Comparison of ENCODE assay signal across 8 cellular contexts in the genomic region with DNA sequence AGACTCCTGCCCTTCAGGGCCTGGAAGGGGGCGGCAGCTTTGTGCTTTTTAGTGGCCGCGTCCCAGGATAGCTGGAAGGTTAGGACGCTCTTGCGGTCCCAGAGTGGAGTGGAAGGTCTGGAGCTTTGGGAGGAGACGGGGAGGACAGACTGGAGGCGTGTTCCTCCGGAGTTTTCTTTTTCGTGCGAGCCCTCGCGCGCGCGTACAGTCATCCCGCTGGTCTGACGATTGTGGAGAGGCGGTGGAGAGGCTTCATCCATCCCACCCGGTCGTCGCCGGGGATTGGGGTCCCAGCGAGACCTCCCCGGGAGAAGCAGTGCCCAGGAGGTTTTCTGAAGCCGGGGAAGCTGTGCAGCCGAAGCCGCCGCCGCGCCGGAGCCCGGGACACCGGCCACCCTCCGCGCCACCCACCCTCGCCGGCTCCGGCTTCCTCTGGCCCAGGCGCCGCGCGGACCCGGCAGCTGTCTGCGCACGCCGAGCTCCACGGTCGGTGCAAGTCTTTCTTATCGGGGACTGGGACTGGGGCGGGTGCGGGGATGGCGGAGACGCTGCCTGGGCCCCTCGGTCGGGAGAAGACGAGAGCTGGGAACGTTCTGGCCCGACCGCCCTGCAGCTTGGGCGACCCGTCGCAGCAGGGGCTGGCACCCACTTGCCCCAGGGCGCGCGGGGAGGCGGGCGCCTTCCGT. TPM values are rescaled to one million over a fixed set of nuclear protein-coding genes. Genes with fewer than 3 reads are reported as not detected.
A peak's percentile ranks its signal among the peaks of the same experiment; 100 is the strongest.
DNase-seq lines count a peak whose midpoint lies in the region; ATAC-seq and TF ChIP-seq lines count a peak whose summit lies in the region.

A gene (plus strand): TSS at position 207 of the 686 bp plus-strand sequence. CDS start 4,585 bp downstream, outside the sequence.

- TF ChIP-seq CTCF in astrocyte of the spinal cord (IDR thresholded peaks at IDR 0.05; ENCODE audit: low read depth, low read length), result no peak
- no peak for TF ChIP-seq CTCF in smooth muscle cell (IDR thresholded peaks at IDR 0.05; ENCODE audit: borderline replicate concordance, insufficient read depth, poor library complexity, severe bottlenecking)

- H3K79me2 ChIP-seq in smooth muscle cell (ENCODE audit: low read depth), result no peaks in the 10 kb centered on the region

- DNase-seq in HCEC 1CT (peak; percentile 26), astrocyte of the spinal cord (ENCODE audit: low read depth, low spot score) (peak; percentile 63), smooth muscle cell (lab: John Stamatoyannopoulos, UW; ENCODE audit: unreplicated experiment) (peak; percentile 48), NOMO-1 treated with dmso at 0.1 percent for 144 hours (lab: John Stamatoyannopoulos, UW; ENCODE audit: unreplicated experiment) (no peak), NK-92 (lab: John Stamatoyannopoulos, UW; ENCODE audit: unreplicated experiment) (no peak)
- no peak for DNase-seq in activated CD8-positive, alpha-beta memory T cell treated with anti-CD3 and anti-CD28 coated beads for 24 hours

- H2AFZ ChIP-seq in smooth muscle cell (ENCODE audit: low read depth), result peak within 1 kb of the TSS; percentile 93

- no peaks in the 10 kb centered on the region for H3K9me3 ChIP-seq in iPS-20b (ENCODE audit: insufficient read depth, low read depth, low read length)
- no peaks in the 10 kb centered on the region for H3K9me3 ChIP-seq in smooth muscle cell (replicated peaks; ENCODE audit: low read depth)

- WGBS in smooth muscle cell (ENCODE audit: low lambda C conversion rate), result 1% methylated on average over 65 of the region's 68 CpGs

- H3K4me1 ChIP-seq in iPS-20b (ENCODE audit: insufficient read depth, low read length) (peaks cover 6% of the 10 kb centered on the region; the same call in 1 of the 2 replicates), smooth muscle cell (ENCODE audit: low read depth) (peaks cover 7% of the 10 kb centered on the region)

- H3K9ac ChIP-seq in iPS-20b (ENCODE audit: low read depth, low read length), result peak within 1 kb of the TSS; percentile 71
- no peak within 1 kb of the TSS for H3K9ac ChIP-seq in smooth muscle cell (ENCODE audit: low read depth)

- H3K36me3 ChIP-seq in iPS-20b (ENCODE audit: insufficient read depth, low read depth, low read length), result no peaks in the 10 kb centered on the region
- no peaks in the 10 kb centered on the region for H3K36me3 ChIP-seq in smooth muscle cell (ENCODE audit: low read depth)

- peak within 1 kb of the TSS; percentile 92 for H3K4me2 ChIP-seq in smooth muscle cell

- no peaks in the 10 kb centered on the region for H4K20me1 ChIP-seq in smooth muscle cell (ENCODE audit: low read depth)

- H3K27me3 ChIP-seq in iPS-20b (ENCODE audit: insufficient read depth, low read length), result peaks cover 36% of the 10 kb centered on the region
- peaks cover 9% of the 10 kb centered on the region for H3K27me3 ChIP-seq in smooth muscle cell (ENCODE audit: low read depth)

- H3F3A ChIP-seq in smooth muscle cell (ENCODE audit: low read depth), result no peaks in the 10 kb centered on the region

- H3K27ac ChIP-seq in iPS-20b (ENCODE audit: low read length) (no peak within 1 kb of the TSS), smooth muscle cell (ENCODE audit: low read depth) (no peak within 1 kb of the TSS)

- ATAC-seq in HG03520 (IDR thresholded peaks at IDR 0.05; ENCODE audit: unreplicated experiment), result no peak

- peak within 1 kb of the TSS; percentile 59 for H3K4me3 ChIP-seq in astrocyte of the spinal cord (ENCODE audit: low read depth, low read length)
- H3K4me3 ChIP-seq in iPS-20b (ENCODE audit: low read length), result peak within 1 kb of the TSS; percentile 85
- peak within 1 kb of the TSS; percentile 73 for H3K4me3 ChIP-seq in smooth muscle cell

- in situ Hi-C loops in astrocyte of the spinal cord (cut with HindIII; ENCODE audit: low sequenced_read_pairs), result no loop called here

RNA-seq across cellular contexts. Expression of the gene that starts here (rescaled TPM):
- 6.9 and 8.6 TPM in 2 replicates for total RNA-seq in smooth muscle cell
- 1.2 and 4.8 TPM in 2 replicates for polyA plus RNA-seq in smooth muscle cell

Comparison
In these comparisons a context has a peak if more than half of its experiments do, and no peak if none do; other contexts are left out.
1. DNase-seq: peak in HCEC 1CT (single experiment), astrocyte of the spinal cord (single experiment) and smooth muscle cell (single experiment); none in NOMO-1 treated with dmso at 0.1 percent for 144 hours (single experiment), activated CD8-positive, alpha-beta memory T cell treated with anti-CD3 and anti-CD28 coated beads for 24 hours (single experiment) and NK-92 (single experiment).
2. Peak in every context shown above with its lines, with median percentiles within 50 percentile points of each other: H3K4me3 ChIP-seq.